ENCODE assay signal across 2 cellular contexts in the genomic region with DNA sequence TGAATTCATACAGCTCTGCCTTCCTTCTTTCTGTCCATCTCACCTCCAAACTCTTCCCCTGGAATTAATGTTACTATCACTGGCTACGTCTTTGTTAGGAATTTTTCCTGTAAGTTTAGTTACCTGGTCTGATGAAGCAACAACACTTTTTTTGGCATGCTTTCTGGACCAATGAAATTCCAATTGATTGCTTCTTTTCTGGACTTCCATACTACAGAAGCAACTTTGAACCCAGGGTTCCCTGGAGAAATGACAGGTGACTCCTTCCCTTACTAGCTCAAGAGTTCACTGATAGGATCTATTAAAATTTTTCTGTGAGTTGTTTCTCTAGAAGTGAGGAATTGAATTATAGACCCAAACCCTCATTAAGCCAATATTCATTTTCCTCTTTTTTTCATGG.
TF ChIP-seq lines count a peak whose summit lies in the region.

No MANE protein-coding gene starts in this region.

TF ChIP-seq in A549, 52 proteins besides CTCF, POLR2A, EP300 and RAD21:
- no peak for TF ChIP-seq CEBPB (IDR thresholded peaks at IDR 0.05)
- TF ChIP-seq RCOR1 (IDR thresholded peaks at IDR 0.05; ENCODE audit: low read depth, low read length) = no peak
- TF ChIP-seq, protein P1, sequence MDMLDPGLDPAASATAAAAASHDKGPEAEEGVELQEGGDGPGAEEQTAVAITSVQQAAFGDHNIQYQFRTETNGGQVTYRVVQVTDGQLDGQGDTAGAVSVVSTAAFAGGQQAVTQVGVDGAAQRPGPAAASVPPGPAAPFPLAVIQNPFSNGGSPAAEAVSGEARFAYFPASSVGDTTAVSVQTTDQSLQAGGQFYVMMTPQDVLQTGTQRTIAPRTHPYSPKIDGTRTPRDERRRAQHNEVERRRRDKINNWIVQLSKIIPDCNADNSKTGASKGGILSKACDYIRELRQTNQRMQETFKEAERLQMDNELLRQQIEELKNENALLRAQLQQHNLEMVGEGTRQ (IDR thresholded peaks at IDR 0.05) = no peak
- TF ChIP-seq CHD2 (IDR thresholded peaks at IDR 0.05; ENCODE audit: low read length, partially characterized antibody) = no peak
- TF ChIP-seq GATA3 (IDR thresholded peaks at IDR 0.05; ENCODE audit: borderline replicate concordance) = no peak
- TF ChIP-seq CHD4 (IDR thresholded peaks at IDR 0.05; ENCODE audit: borderline replicate concordance) = no peak
- TF ChIP-seq NR3C1 (IDR thresholded peaks at IDR 0.05) = no peak
- TF ChIP-seq FOSL2 (IDR thresholded peaks at IDR 0.05) = no peak
- TF ChIP-seq FOSL2 (CRISPR knock-in tag; IDR thresholded peaks at IDR 0.05) = no peak

TF ChIP-seq in IMR-90, 13 proteins besides CTCF, POLR2A, EP300 and RAD21:
- no peak for TF ChIP-seq NFE2L2 (IDR thresholded peaks at IDR 0.05; ENCODE audit: low read depth, low read length)
- no peak for TF ChIP-seq RFX5 (IDR thresholded peaks at IDR 0.05; ENCODE audit: low read depth, low read length)
- TF ChIP-seq, protein P2, sequence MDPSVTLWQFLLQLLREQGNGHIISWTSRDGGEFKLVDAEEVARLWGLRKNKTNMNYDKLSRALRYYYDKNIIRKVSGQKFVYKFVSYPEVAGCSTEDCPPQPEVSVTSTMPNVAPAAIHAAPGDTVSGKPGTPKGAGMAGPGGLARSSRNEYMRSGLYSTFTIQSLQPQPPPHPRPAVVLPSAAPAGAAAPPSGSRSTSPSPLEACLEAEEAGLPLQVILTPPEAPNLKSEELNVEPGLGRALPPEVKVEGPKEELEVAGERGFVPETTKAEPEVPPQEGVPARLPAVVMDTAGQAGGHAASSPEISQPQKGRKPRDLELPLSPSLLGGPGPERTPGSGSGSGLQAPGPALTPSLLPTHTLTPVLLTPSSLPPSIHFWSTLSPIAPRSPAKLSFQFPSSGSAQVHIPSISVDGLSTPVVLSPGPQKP (IDR thresholded peaks at IDR 0.05; ENCODE audit: borderline replicate concordance, low read depth, low read length) = no peak
- no peak for TF ChIP-seq CHD1 (IDR thresholded peaks at IDR 0.05; ENCODE audit: low read depth, low read length)
- no peak for TF ChIP-seq MAZ (IDR thresholded peaks at IDR 0.05; ENCODE audit: borderline replicate concordance, low read depth, low read length)
- TF ChIP-seq BHLHE40 (IDR thresholded peaks at IDR 0.05; ENCODE audit: low read depth, low read length) = no peak
- TF ChIP-seq FOS (IDR thresholded peaks at IDR 0.05; ENCODE audit: low read depth, low read length) = no peak
- TF ChIP-seq RCOR1 (IDR thresholded peaks at IDR 0.05; ENCODE audit: insufficient replicate concordance, low read length) = no peak
- no peak for TF ChIP-seq MAFK (IDR thresholded peaks at IDR 0.05; ENCODE audit: low read depth, low read length)
- TF ChIP-seq, protein P1 (IDR thresholded peaks at IDR 0.05; ENCODE audit: low read depth, low read length) = no peak
- no peak for TF ChIP-seq CEBPB (IDR thresholded peaks at IDR 0.05; ENCODE audit: low read depth, low read length)
- no peak for TF ChIP-seq MXI1 (IDR thresholded peaks at IDR 0.05; ENCODE audit: borderline replicate concordance, low read depth, low read length)
- no peak for TF ChIP-seq SMC3 (IDR thresholded peaks at IDR 0.05; ENCODE audit: low read depth, low read length)
